Comparison of ENCODE assay signal across 22 cellular contexts in genomic region chr4:6956434-6957147, GRCh38. TPM values are rescaled to one million over a fixed set of nuclear protein-coding genes. Genes with fewer than 3 reads are reported as not detected.
DNase-seq lines count a peak whose midpoint lies in the region; ATAC-seq and TF ChIP-seq lines count a peak whose summit lies in the region.
"Had no signal": no experiment of that assay in that cellular context is flagged by ENCODE, and none has a peak within 500 bp of the region (broad histone marks: within the 10 kb centered on the region; RNA-seq: fewer than 3 reads in every experiment).

No MANE protein-coding gene starts in this region.

- WGBS in esophagus muscularis mucosa, result 90% methylated on average over 24 of the region's 24 CpGs
- WGBS in mammary epithelial cell (ENCODE audit: low coverage, missing lambda C conversion rate), result 91% methylated on average over 22 of the region's 24 CpGs

- H3K27ac Mint-ChIP-seq in activated naive CD8-positive, alpha-beta T cell treated with anti-CD3 and anti-CD28 coated beads, Interleukin-2, amount 10 ng/mL, durations not matched to agents 7 days and 5 days, result no peak overlapping the region
- no peak overlapping the region for H3K27ac Mint-ChIP-seq in activated naive CD8-positive, alpha-beta T cell treated with anti-CD3 and anti-CD28 coated beads, Interleukin-2, amount 50 U/mL, for 24 hours

- H3K36me3 ChIP-seq in mucosa of rectum (ENCODE audit: control insufficient read depth in 2 of 2, insufficient read depth in 2 of 2, low read length in 2 of 2) (no peaks in the 10 kb centered on the region), upper lobe of right lung (no peaks in the 10 kb centered on the region), esophagus muscularis mucosa (peaks cover 0 to 3% (median 0%) of the 10 kb centered on the region in 4 donors), mammary epithelial cell (ENCODE audit: insufficient read depth, low read length) (no peaks in the 10 kb centered on the region)
- H3K36me3 ChIP-seq: WERI-Rb-1 had no signal

- H3K9me3 ChIP-seq in mucosa of rectum (ENCODE audit: control insufficient read depth in 2 of 2, low read length in 2 of 2) (no peaks in the 10 kb centered on the region), upper lobe of right lung (no peaks in the 10 kb centered on the region), esophagus muscularis mucosa (no peaks in the 10 kb centered on the region), mammary epithelial cell (replicated peaks; ENCODE audit: insufficient read depth, low read length) (no peaks in the 10 kb centered on the region)
- H3K9me3 ChIP-seq: SK-N-SH had no signal

- H3K9ac ChIP-seq in mucosa of rectum (ENCODE audit: low read depth in 1 of 2, low read length in 2 of 2), result no peak overlapping the region
- H3K9ac ChIP-seq in mammary epithelial cell (ENCODE audit: insufficient read depth, low read length), result no peak overlapping the region
- H3K9ac ChIP-seq: SK-N-SH had no signal

- H3K4me1 ChIP-seq in mucosa of rectum (ENCODE audit: control insufficient read depth in 2 of 2, insufficient read depth in 2 of 2, low read length in 2 of 2), result peaks cover 9 to 28% of the 10 kb centered on the region in 2 donors
- peaks cover 20% of the 10 kb centered on the region for H3K4me1 ChIP-seq in upper lobe of right lung
- H3K4me1 ChIP-seq in esophagus muscularis mucosa, result peaks cover 6 to 50% (median 20%) of the 10 kb centered on the region in 4 donors
- H3K4me1 ChIP-seq in mammary epithelial cell (ENCODE audit: insufficient read depth, low read length), result peaks cover 33% of the 10 kb centered on the region

- intact Hi-C loops in upper lobe of right lung (cut with DNase I) (no loop called here), esophagus muscularis mucosa (cut with DNase I) (no loop called here), mammary epithelial cell (cut with micrococcal nuclease) (no loop called here)

- H3K4me3 Mint-ChIP-seq in activated naive CD8-positive, alpha-beta T cell treated with anti-CD3 and anti-CD28 coated beads, Interleukin-2, amount 10 ng/mL, durations not matched to agents 7 days and 5 days, result no peak overlapping the region
- no peak overlapping the region for H3K4me3 Mint-ChIP-seq in activated naive CD8-positive, alpha-beta T cell treated with anti-CD3 and anti-CD28 coated beads, Interleukin-2, amount 50 U/mL, for 24 hours

- H3K9me3 Mint-ChIP-seq in activated naive CD8-positive, alpha-beta T cell treated with anti-CD3 and anti-CD28 coated beads, Interleukin-2, amount 10 ng/mL, durations not matched to agents 7 days and 5 days, result no peaks in the 10 kb centered on the region
- H3K9me3 Mint-ChIP-seq in activated naive CD8-positive, alpha-beta T cell treated with anti-CD3 and anti-CD28 coated beads, Interleukin-2, amount 50 U/mL, for 24 hours, result no peaks in the 10 kb centered on the region
- H3K9me3 Mint-ChIP-seq: CD8-positive, alpha-beta T cell; naive B cell had no signal

- dilution Hi-C loops in mammary epithelial cell (cut with HindIII; ENCODE audit: low sequenced_read_pairs), result loop anchor here (5.0 kb wide), 1 partner anchor 46 kb away; no protein-coding TSS in a partner anchor

- peaks cover 13% of the 10 kb centered on the region for H3K4me1 Mint-ChIP-seq in activated naive CD8-positive, alpha-beta T cell treated with anti-CD3 and anti-CD28 coated beads, Interleukin-2, amount 10 ng/mL, durations not matched to agents 7 days and 5 days
- H3K4me1 Mint-ChIP-seq in activated naive CD8-positive, alpha-beta T cell treated with anti-CD3 and anti-CD28 coated beads, Interleukin-2, amount 50 U/mL, for 24 hours, result peaks cover 37% of the 10 kb centered on the region

- H3K36me3 Mint-ChIP-seq in activated naive CD8-positive, alpha-beta T cell treated with anti-CD3 and anti-CD28 coated beads, Interleukin-2, amount 10 ng/mL, durations not matched to agents 7 days and 5 days, result no peaks in the 10 kb centered on the region
- H3K36me3 Mint-ChIP-seq in activated naive CD8-positive, alpha-beta T cell treated with anti-CD3 and anti-CD28 coated beads, Interleukin-2, amount 50 U/mL, for 24 hours (ENCODE audit: low read depth), result no peaks in the 10 kb centered on the region
- H3K36me3 Mint-ChIP-seq: naive B cell had no signal

- no peak for ATAC-seq in activated naive CD8-positive, alpha-beta T cell treated with anti-CD3 and anti-CD28 coated beads, Interleukin-2, amount 10 ng/mL, durations not matched to agents 7 days and 5 days (ENCODE audit: low read depth)
- ATAC-seq in activated naive CD8-positive, alpha-beta T cell treated with anti-CD3 and anti-CD28 coated beads, Interleukin-2, amount 50 U/mL, for 24 hours, result no peak
- ATAC-seq in upper lobe of right lung, result no peak
- ATAC-seq: CD8-positive, alpha-beta T cell; right cardiac atrium had no signal

- no peaks in the 10 kb centered on the region for H3K27me3 Mint-ChIP-seq in activated naive CD8-positive, alpha-beta T cell treated with anti-CD3 and anti-CD28 coated beads, Interleukin-2, amount 10 ng/mL, durations not matched to agents 7 days and 5 days
- no peaks in the 10 kb centered on the region for H3K27me3 Mint-ChIP-seq in activated naive CD8-positive, alpha-beta T cell treated with anti-CD3 and anti-CD28 coated beads, Interleukin-2, amount 50 U/mL, for 24 hours
- H3K27me3 Mint-ChIP-seq: naive B cell had no signal

- CTCF ChIA-PET in mammary epithelial cell (lab: Charles Lee; ENCODE audit: low non-redundant PET), result no interaction called here

- H2AFZ ChIP-seq in mammary epithelial cell (ENCODE audit: low read depth, low read length), result no peak overlapping the region

- TF ChIP-seq CTCF in upper lobe of right lung (IDR thresholded peaks at IDR 0.05) (no peak), esophagus muscularis mucosa (IDR thresholded peaks at IDR 0.05) (no peak), mammary epithelial cell (conservative IDR thresholded peaks at IDR 0.05 in 1 of 2, IDR thresholded peaks at IDR 0.05 in 1 of 2; ENCODE audit: extremely low read depth in 1 of 2, insufficient read depth in 1 of 2, low read depth in 1 of 2, low read length in 2 of 2) (no peak)

- H3K27ac ChIP-seq in epithelial cell of prostate (peak overlapping the region; percentile 84), mucosa of rectum (ENCODE audit: low read depth in 2 of 2, low read length in 2 of 2) (peak overlapping the region; percentile 56 to 70), upper lobe of right lung (no peak overlapping the region), esophagus muscularis mucosa (replicated peaks in 1 of 4) (no peak overlapping the region), mammary epithelial cell (ENCODE audit: insufficient read depth, low read depth, low read length) (no peak overlapping the region)

- TF ChIP-seq EP300 in esophagus muscularis mucosa (IDR thresholded peaks at IDR 0.05), result no peak

- DNase-seq in activated naive CD8-positive, alpha-beta T cell treated with anti-CD3 and anti-CD28 coated beads, Interleukin-2, amount 10 ng/mL, durations not matched to agents 7 days and 5 days, result peak; percentile 15
- no peak for DNase-seq in activated naive CD8-positive, alpha-beta T cell treated with anti-CD3 and anti-CD28 coated beads, Interleukin-2, amount 50 U/mL, for 24 hours
- DNase-seq in epithelial cell of prostate (ENCODE audit: low read depth, low spot score) (no peak), upper lobe of right lung (peak; percentile 61), esophagus muscularis mucosa (ENCODE audit: extremely low spot score) (no peak), NCI-H2227 (lab: John Stamatoyannopoulos, UW; ENCODE audit: unreplicated experiment) (no peak), mammary epithelial cell (no peak)
- DNase-seq: activated naive CD4-positive, alpha-beta T cell; amygdala; dermis blood vessel endothelial cell; DMS53; GF-D8; KG1; naive B cell; NCI-H146; NCI-H526 treated with DMSO at 0.1 percent for 48 hours; right cardiac atrium; RPMI8226; WERI-Rb-1 had no signal

- TF ChIP-seq POLR2A in esophagus muscularis mucosa (IDR thresholded peaks at IDR 0.05; ENCODE audit: low read depth), result no peak

- in situ Hi-C loops in mammary epithelial cell (cut with MboI; ENCODE audit: low sequenced_read_pairs in 2 of 2), result no loop called here

- no TSS peak for BruUV-seq in mammary epithelial cell (replicated peaks; lab: Mats Ljungman, UMichigan)

- no peak overlapping the region for H3K4me2 ChIP-seq in mammary epithelial cell (ENCODE audit: insufficient read depth, low read depth, low read length)
- H3K4me2 ChIP-seq: SK-N-SH had no signal

- POLR2A ChIA-PET in activated naive CD8-positive, alpha-beta T cell treated with anti-CD3 and anti-CD28 coated beads, Interleukin-2, amount 10 ng/mL, durations not matched to agents 7 days and 5 days (lab: Charles Lee), result interaction anchor here (0.9 kb wide), 1 partner anchor 64 kb away, joined by 3 read pairs; no protein-coding TSS in a partner anchor

- peaks cover 26% of the 10 kb centered on the region for H3K79me2 ChIP-seq in mammary epithelial cell (ENCODE audit: insufficient read depth, low read length)

- H3K4me3 ChIP-seq in mucosa of rectum (ENCODE audit: low read length in 2 of 2), result no peak overlapping the region
- H3K4me3 ChIP-seq in upper lobe of right lung, result no peak overlapping the region
- no peak overlapping the region for H3K4me3 ChIP-seq in esophagus muscularis mucosa
- no peak overlapping the region for H3K4me3 ChIP-seq in mammary epithelial cell (replicated peaks in 1 of 3; ENCODE audit: insufficient read depth in 1 of 3, low read depth in 2 of 3, low read length in 3 of 3)

- no peaks in the 10 kb centered on the region for H4K20me1 ChIP-seq in mammary epithelial cell (ENCODE audit: insufficient read depth, low read length)

- H3K27me3 ChIP-seq in mucosa of rectum (ENCODE audit: control insufficient read depth in 2 of 2, insufficient read depth in 2 of 2, low read length in 2 of 2) (no peaks in the 10 kb centered on the region), upper lobe of right lung (no peaks in the 10 kb centered on the region), esophagus muscularis mucosa (no peaks in the 10 kb centered on the region), mammary epithelial cell (ENCODE audit: insufficient read depth, low read length) (no peaks in the 10 kb centered on the region)

RNA-seq across cellular contexts. Expression of gene TBC1D14, which starts 47.0 kb away (rescaled TPM):
- 10 to 100 TPM; 44.5 to 52.3 TPM for total RNA-seq in activated naive CD8-positive, alpha-beta T cell treated with anti-CD3 and anti-CD28 coated beads, Interleukin-2, amount 10 ng/mL, durations not matched to agents 7 days and 5 days
- total RNA-seq in upper lobe of right lung (51.8 TPM), esophagus muscularis mucosa (10 to 100 TPM; 37.0 to 49.4 (median 44.2) TPM), mammary epithelial cell (10 to 100 TPM; 62.9 to 89.5 TPM)
- polyA plus RNA-seq in mammary epithelial cell, result 44.2 TPM
- polyA minus RNA-seq in mammary epithelial cell, result 51.9 TPM

Comparison
In these comparisons a context has a peak if more than half of its experiments do, and no peak if none do; other contexts are left out.
1. DNase-seq: peak in activated naive CD8-positive, alpha-beta T cell treated with anti-CD3 and anti-CD28 coated beads, Interleukin-2, amount 10 ng/mL, durations not matched to agents 7 days and 5 days (single experiment) and upper lobe of right lung (single experiment); none in activated naive CD8-positive, alpha-beta T cell treated with anti-CD3 and anti-CD28 coated beads, Interleukin-2, amount 50 U/mL, for 24 hours (single experiment), epithelial cell of prostate (single experiment), esophagus muscularis mucosa (single experiment), NCI-H2227 (single experiment) and mammary epithelial cell (single experiment).
2. H3K27ac ChIP-seq: peak in epithelial cell of prostate (single experiment) and mucosa of rectum (2 of 2); none in upper lobe of right lung (single experiment), esophagus muscularis mucosa (0 of 4) and mammary epithelial cell (single experiment).